In the genomic region with DNA sequence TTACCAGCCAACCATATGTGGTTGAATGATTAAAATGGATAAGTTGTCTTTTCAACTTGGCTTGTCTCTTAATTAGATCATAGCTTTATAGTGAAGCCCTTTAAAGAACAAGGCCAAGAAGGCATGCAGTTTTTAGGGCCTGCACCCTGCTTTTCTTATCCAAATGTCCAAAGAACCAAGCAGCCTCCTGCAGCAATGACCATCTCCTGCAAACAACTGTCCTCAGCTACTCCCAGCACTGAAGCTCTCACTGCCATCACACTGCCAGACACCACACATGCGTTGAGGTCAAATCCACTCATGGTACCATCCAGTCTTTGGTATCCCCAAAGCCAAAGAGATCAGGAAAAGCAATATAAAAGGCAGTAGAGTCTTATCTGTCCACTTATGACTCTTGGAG, we compare ENCODE assay signal across 16 cellular contexts.
A peak's percentile ranks its signal among the peaks of the same experiment; 100 is the strongest.
DNase-seq lines count a peak whose midpoint lies in the region; ATAC-seq and TF ChIP-seq lines count a peak whose summit lies in the region.
"Had no signal": no experiment of that assay in that cellular context is flagged by ENCODE, and none has a peak within 500 bp of the region (broad histone marks: within the 10 kb centered on the region; RNA-seq: fewer than 3 reads in every experiment).

No MANE protein-coding gene starts in this region.

- peak overlapping the region; percentile 28 for H3K9ac ChIP-seq in HUES6 (ENCODE audit: low read length)
- no peak overlapping the region for H3K9ac ChIP-seq in iPS-18a (ENCODE audit: low read length)

- POLR2A ChIA-PET in WTC11 (lab: Charles Lee) = interaction anchor here (1.0 kb wide), 1 partner anchor 17 kb away, joined by 3 read pairs; no protein-coding TSS in a partner anchor

- peaks cover 67% of the 10 kb centered on the region for H3K36me3 Mint-ChIP-seq in WTC11
- H3K36me3 Mint-ChIP-seq: IgD-negative memory B cell had no signal

- H3K9me3 Mint-ChIP-seq in WTC11 = peaks cover 63% of the 10 kb centered on the region
- H3K9me3 Mint-ChIP-seq: CD4-positive, alpha-beta T cell had no signal

- peak overlapping the region; percentile 68 for H3K27ac ChIP-seq in HUES6 (ENCODE audit: low read depth, low read length)
- peak overlapping the region; percentile 45 for H3K27ac ChIP-seq in iPS-18a (ENCODE audit: low read length)
- H3K27ac ChIP-seq in upper lobe of right lung = no peak overlapping the region
- H3K27ac ChIP-seq: C4-2B had no signal

- CTCF ChIA-PET in WTC11 (lab: Charles Lee) = interaction anchor here (0.8 to 1.7 kb wide), 6 partner anchors 10 to 144 kb away, joined by 3 to 5 read pairs (median 4); no protein-coding TSS in a partner anchor

- H3K4me3 ChIP-seq in HUES6 (ENCODE audit: low read depth, low read length) (peak overlapping the region; percentile 0; the same call in 1 of the 2 replicates), iPS-18a (ENCODE audit: low read length) (peak overlapping the region; percentile 6), mucosa of descending colon (no peak overlapping the region), upper lobe of right lung (no peak overlapping the region)

- TF ChIP-seq CTCF in WTC11 (IDR thresholded peaks at IDR 0.05) (no peak), mucosa of descending colon (IDR thresholded peaks at IDR 0.05) (no peak), upper lobe of right lung (IDR thresholded peaks at IDR 0.05) (no peak)

- peaks cover 72% of the 10 kb centered on the region for H3K27me3 Mint-ChIP-seq in WTC11 (ENCODE audit: low read depth)
- H3K27me3 Mint-ChIP-seq: CD4-positive, alpha-beta T cell had no signal

- no peak overlapping the region for H3K4me3 Mint-ChIP-seq in WTC11
- H3K4me3 Mint-ChIP-seq: CD4-positive, alpha-beta T cell; HFFc6; IgD-negative memory B cell had no signal

- 0 out of 2 replicates have a peak, but pooled peaks have one; percentile 11 for ATAC-seq in WTC11
- ATAC-seq in mucosa of descending colon = no peak
- ATAC-seq in upper lobe of right lung = no peak
- ATAC-seq: HCT116, HepG2 had no signal

- peak overlapping the region; percentile 46; the same call in 1 of the 2 replicates for H3K27ac Mint-ChIP-seq in WTC11
- H3K27ac Mint-ChIP-seq: CD4-positive, alpha-beta T cell; HFFc6; IgD-negative memory B cell had no signal

- peaks cover 4% of the 10 kb centered on the region; the same call in 1 of the 2 replicates for H3K36me3 ChIP-seq in HUES6 (ENCODE audit: control insufficient read depth, insufficient read depth, low read length)
- no peaks in the 10 kb centered on the region for H3K36me3 ChIP-seq in iPS-18a (ENCODE audit: control insufficient read depth, low read depth, low read length)
- H3K36me3 ChIP-seq in mucosa of descending colon (ENCODE audit: low read depth) = no peaks in the 10 kb centered on the region
- no peaks in the 10 kb centered on the region for H3K36me3 ChIP-seq in upper lobe of right lung

- intact Hi-C loops in mucosa of descending colon (cut with DNase I, micrococcal nuclease) = no loop called here
- intact Hi-C loops in upper lobe of right lung (cut with DNase I) = no loop called here

- H3K4me1 ChIP-seq in HUES6 (ENCODE audit: control insufficient read depth, insufficient read depth, low read length) (peaks cover 14% of the 10 kb centered on the region; the same call in 1 of the 2 replicates), iPS-18a (ENCODE audit: control insufficient read depth, low read depth, low read length) (peaks cover 23% of the 10 kb centered on the region), mucosa of descending colon (ENCODE audit: low read depth) (no peaks in the 10 kb centered on the region), upper lobe of right lung (no peaks in the 10 kb centered on the region)
- H3K4me1 ChIP-seq: Caco-2 had no signal

- H3K27me3 ChIP-seq in HUES6 (ENCODE audit: control insufficient read depth, insufficient read depth, low read length) (no peaks in the 10 kb centered on the region), iPS-18a (ENCODE audit: control insufficient read depth, insufficient read depth, low read length) (no peaks in the 10 kb centered on the region), upper lobe of right lung (no peaks in the 10 kb centered on the region)

- peaks cover 37% of the 10 kb centered on the region for H3K4me1 Mint-ChIP-seq in WTC11
- H3K4me1 Mint-ChIP-seq: IgD-negative memory B cell had no signal

- peaks cover 58% of the 10 kb centered on the region for H3K9me3 ChIP-seq in HUES6 (ENCODE audit: control insufficient read depth, insufficient read depth, low read depth, low read length)
- peaks cover 20% of the 10 kb centered on the region for H3K9me3 ChIP-seq in iPS-18a (ENCODE audit: control insufficient read depth, low read depth, low read length)
- H3K9me3 ChIP-seq in mucosa of descending colon = peaks cover 3% of the 10 kb centered on the region
- no peaks in the 10 kb centered on the region for H3K9me3 ChIP-seq in upper lobe of right lung
- H3K9me3 ChIP-seq: Caco-2 had no signal

- no peak for DNase-seq in WTC11 (ENCODE audit: low spot score)
- DNase-seq in NCI-H1092 (lab: John Stamatoyannopoulos, UW) = no peak
- no peak for DNase-seq in activated naive CD4-positive, alpha-beta T cell treated with Interleukin-2 at 50 U/mL for 16 hours
- DNase-seq in mucosa of descending colon = no peak
- no peak for DNase-seq in upper lobe of right lung
- DNase-seq: ACHN; Caco-2; CD4-positive, alpha-beta T cell; HFFc6; KBM-7 had no signal

TF ChIP-seq in WTC11, 78 proteins besides CTCF, POLR2A, EP300 and RAD21:
- TF ChIP-seq EMX1 (CRISPR knock-in tag; IDR thresholded peaks at IDR 0.05) (no peak), MXD4 (CRISPR knock-in tag; IDR thresholded peaks at IDR 0.05; ENCODE audit: borderline replicate concordance) (0 out of 2 replicates have a peak, but pooled peaks have one; percentile 28)

Comparison
In these comparisons a context has a peak if more than half of its experiments do, and no peak if none do; other contexts are left out.
1. H3K4me3 ChIP-seq: peak in HUES6 (single experiment) and iPS-18a (single experiment); none in mucosa of descending colon (single experiment) and upper lobe of right lung (single experiment).